1 cellular context compared by ENCODE assay signal in genomic region chr5:14728109-14728938, GRCh38.
A peak's percentile ranks its signal among the peaks of the same experiment; 100 is the strongest.
TF ChIP-seq lines count a peak whose summit lies in the region.

No MANE protein-coding gene starts in this region.

TF ChIP-seq in HepG2, 621 proteins besides CTCF, POLR2A, EP300 and RAD21 (continued from another document and continues in another):
- no peak for TF ChIP-seq BATF2 (CRISPR knock-in tag; IDR thresholded peaks at IDR 0.05)
- TF ChIP-seq ZNF878 (CRISPR knock-in tag; IDR thresholded peaks at IDR 0.05) = 0 out of 2 replicates have a peak, but pooled peaks have one; percentile 53
- no peak for TF ChIP-seq ZNF468 (CRISPR knock-in tag; IDR thresholded peaks at IDR 0.05)
- no peak for TF ChIP-seq GPN1 (CRISPR knock-in tag; IDR thresholded peaks at IDR 0.05; ENCODE audit: borderline replicate concordance)
- 0 out of 2 replicates have a peak, but pooled peaks have one; percentile 33 for TF ChIP-seq ZNF138 (CRISPR knock-in tag; IDR thresholded peaks at IDR 0.05; ENCODE audit: low read depth)
- TF ChIP-seq ZNF101 (CRISPR knock-in tag; IDR thresholded peaks at IDR 0.05; ENCODE audit: borderline replicate concordance, low read depth) = peak; percentile 68; the same call in 1 of the 2 replicates
- no peak for TF ChIP-seq GLI4 (CRISPR knock-in tag; IDR thresholded peaks at IDR 0.05; ENCODE audit: borderline replicate concordance)
- TF ChIP-seq, protein P1, sequence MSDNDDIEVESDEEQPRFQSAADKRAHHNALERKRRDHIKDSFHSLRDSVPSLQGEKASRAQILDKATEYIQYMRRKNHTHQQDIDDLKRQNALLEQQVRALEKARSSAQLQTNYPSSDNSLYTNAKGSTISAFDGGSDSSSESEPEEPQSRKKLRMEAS (IDR thresholded peaks at IDR 0.05) = peak; percentile 88
- peak; percentile 79 for TF ChIP-seq HDAC1 (CRISPR knock-in tag; IDR thresholded peaks at IDR 0.05)
- TF ChIP-seq ZNF644 (CRISPR knock-in tag; IDR thresholded peaks at IDR 0.05; ENCODE audit: low read depth) = peak; percentile 95
- TF ChIP-seq MTA1 (CRISPR knock-in tag; IDR thresholded peaks at IDR 0.05; ENCODE audit: borderline replicate concordance) = peak; percentile 89
- no peak for TF ChIP-seq ZNF577 (CRISPR knock-in tag; IDR thresholded peaks at IDR 0.05; ENCODE audit: borderline replicate concordance, low read depth)
- TF ChIP-seq GATAD1 (CRISPR knock-in tag; IDR thresholded peaks at IDR 0.05) = peak; percentile 58; the same call in 1 of the 2 replicates
- TF ChIP-seq SP5 (CRISPR knock-in tag; IDR thresholded peaks at IDR 0.05; ENCODE audit: borderline replicate concordance, low read depth) = peak; percentile 93
- TF ChIP-seq, protein P2, sequence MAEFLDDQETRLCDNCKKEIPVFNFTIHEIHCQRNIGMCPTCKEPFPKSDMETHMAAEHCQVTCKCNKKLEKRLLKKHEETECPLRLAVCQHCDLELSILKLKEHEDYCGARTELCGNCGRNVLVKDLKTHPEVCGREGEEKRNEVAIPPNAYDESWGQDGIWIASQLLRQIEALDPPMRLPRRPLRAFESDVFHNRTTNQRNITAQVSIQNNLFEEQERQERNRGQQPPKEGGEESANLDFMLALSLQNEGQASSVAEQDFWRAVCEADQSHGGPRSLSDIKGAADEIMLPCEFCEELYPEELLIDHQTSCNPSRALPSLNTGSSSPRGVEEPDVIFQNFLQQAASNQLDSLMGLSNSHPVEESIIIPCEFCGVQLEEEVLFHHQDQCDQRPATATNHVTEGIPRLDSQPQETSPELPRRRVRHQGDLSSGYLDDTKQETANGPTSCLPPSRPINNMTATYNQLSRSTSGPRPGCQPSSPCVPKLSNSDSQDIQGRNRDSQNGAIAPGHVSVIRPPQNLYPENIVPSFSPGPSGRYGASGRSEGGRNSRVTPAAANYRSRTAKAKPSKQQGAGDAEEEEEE (CRISPR knock-in tag; IDR thresholded peaks at IDR 0.05; ENCODE audit: borderline replicate concordance) = no peak; the same call in 1 of the 2 replicates
- TF ChIP-seq ZNF557 (CRISPR knock-in tag; IDR thresholded peaks at IDR 0.05) = 0 out of 2 replicates have a peak, but pooled peaks have one; percentile 22
- TF ChIP-seq ZNF234 (CRISPR knock-in tag; conservative IDR thresholded peaks at IDR 0.05) = no peak; the same call in 1 of the 2 replicates
- peak; percentile 72 for TF ChIP-seq ZMYM3 (CRISPR knock-in tag; IDR thresholded peaks at IDR 0.05)
- TF ChIP-seq NCOR1 (IDR thresholded peaks at IDR 0.05; ENCODE audit: borderline replicate concordance, low read length) = peak; percentile 99
- TF ChIP-seq, protein P3, sequence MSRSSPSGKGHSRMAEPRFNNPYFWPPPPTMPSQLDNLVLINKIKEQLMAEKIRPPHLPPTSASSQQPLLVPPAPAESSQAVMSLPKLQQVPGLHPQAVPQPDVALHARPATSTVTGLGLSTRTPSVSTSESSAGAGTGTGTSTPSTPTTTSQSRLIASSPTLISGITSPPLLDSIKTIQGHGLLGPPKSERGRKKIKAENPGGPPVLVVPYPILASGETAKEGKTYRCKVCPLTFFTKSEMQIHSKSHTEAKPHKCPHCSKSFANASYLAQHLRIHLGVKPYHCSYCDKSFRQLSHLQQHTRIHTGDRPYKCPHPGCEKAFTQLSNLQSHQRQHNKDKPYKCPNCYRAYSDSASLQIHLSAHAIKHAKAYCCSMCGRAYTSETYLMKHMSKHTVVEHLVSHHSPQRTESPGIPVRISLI (CRISPR knock-in tag; IDR thresholded peaks at IDR 0.05; ENCODE audit: borderline replicate concordance) = peak; percentile 33; the same call in 1 of the 2 replicates
- TF ChIP-seq, protein P4, sequence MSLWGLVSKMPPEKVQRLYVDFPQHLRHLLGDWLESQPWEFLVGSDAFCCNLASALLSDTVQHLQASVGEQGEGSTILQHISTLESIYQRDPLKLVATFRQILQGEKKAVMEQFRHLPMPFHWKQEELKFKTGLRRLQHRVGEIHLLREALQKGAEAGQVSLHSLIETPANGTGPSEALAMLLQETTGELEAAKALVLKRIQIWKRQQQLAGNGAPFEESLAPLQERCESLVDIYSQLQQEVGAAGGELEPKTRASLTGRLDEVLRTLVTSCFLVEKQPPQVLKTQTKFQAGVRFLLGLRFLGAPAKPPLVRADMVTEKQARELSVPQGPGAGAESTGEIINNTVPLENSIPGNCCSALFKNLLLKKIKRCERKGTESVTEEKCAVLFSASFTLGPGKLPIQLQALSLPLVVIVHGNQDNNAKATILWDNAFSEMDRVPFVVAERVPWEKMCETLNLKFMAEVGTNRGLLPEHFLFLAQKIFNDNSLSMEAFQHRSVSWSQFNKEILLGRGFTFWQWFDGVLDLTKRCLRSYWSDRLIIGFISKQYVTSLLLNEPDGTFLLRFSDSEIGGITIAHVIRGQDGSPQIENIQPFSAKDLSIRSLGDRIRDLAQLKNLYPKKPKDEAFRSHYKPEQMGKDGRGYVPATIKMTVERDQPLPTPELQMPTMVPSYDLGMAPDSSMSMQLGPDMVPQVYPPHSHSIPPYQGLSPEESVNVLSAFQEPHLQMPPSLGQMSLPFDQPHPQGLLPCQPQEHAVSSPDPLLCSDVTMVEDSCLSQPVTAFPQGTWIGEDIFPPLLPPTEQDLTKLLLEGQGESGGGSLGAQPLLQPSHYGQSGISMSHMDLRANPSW (CRISPR knock-in tag; IDR thresholded peaks at IDR 0.05; ENCODE audit: borderline replicate concordance) = no peak
- TF ChIP-seq ARID3A (IDR thresholded peaks at IDR 0.05; ENCODE audit: low read depth, low read length) = peak; percentile 9; the same call in 1 of the 2 replicates
- TF ChIP-seq, protein P5, sequence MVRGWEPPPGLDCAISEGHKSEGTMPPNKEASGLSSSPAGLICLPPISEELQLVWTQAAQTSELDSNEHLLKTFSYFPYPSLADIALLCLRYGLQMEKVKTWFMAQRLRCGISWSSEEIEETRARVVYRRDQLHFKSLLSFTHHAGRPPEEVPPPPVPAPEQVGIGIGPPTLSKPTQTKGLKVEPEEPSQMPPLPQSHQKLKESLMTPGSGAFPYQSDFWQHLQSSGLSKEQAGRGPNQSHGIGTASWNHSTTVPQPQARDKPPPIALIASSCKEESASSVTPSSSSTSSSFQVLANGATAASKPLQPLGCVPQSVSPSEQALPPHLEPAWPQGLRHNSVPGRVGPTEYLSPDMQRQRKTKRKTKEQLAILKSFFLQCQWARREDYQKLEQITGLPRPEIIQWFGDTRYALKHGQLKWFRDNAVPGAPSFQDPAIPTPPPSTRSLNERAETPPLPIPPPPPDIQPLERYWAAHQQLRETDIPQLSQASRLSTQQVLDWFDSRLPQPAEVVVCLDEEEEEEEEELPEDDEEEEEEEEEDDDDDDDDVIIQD (CRISPR knock-in tag; IDR thresholded peaks at IDR 0.05; ENCODE audit: low read depth) = peak; percentile 79
- TF ChIP-seq ZC3H4 (CRISPR knock-in tag; IDR thresholded peaks at IDR 0.05; ENCODE audit: borderline replicate concordance) = no peak
- 0 out of 2 replicates have a peak, but pooled peaks have one; percentile 48 for TF ChIP-seq ZFP1 (CRISPR knock-in tag; IDR thresholded peaks at IDR 0.05)
- TF ChIP-seq, protein P6, sequence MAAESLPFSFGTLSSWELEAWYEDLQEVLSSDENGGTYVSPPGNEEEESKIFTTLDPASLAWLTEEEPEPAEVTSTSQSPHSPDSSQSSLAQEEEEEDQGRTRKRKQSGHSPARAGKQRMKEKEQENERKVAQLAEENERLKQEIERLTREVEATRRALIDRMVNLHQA (CRISPR knock-in tag; IDR thresholded peaks at IDR 0.05) = no peak
- TF ChIP-seq ZNF296 (CRISPR knock-in tag; conservative IDR thresholded peaks at IDR 0.05) = 0 out of 2 replicates have a peak, but pooled peaks have one; percentile 39
- TF ChIP-seq FOXP1 (IDR thresholded peaks at IDR 0.05) = no peak
- TF ChIP-seq FOXP1 (CRISPR knock-in tag; IDR thresholded peaks at IDR 0.05) = peak; percentile 67
- TF ChIP-seq, protein P7, sequence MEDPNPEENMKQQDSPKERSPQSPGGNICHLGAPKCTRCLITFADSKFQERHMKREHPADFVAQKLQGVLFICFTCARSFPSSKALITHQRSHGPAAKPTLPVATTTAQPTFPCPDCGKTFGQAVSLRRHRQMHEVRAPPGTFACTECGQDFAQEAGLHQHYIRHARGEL (CRISPR knock-in tag; IDR thresholded peaks at IDR 0.05) = no peak
- TF ChIP-seq NFATC3 (CRISPR knock-in tag; IDR thresholded peaks at IDR 0.05) = no peak
- TF ChIP-seq ZNF710 (CRISPR knock-in tag; IDR thresholded peaks at IDR 0.05; ENCODE audit: borderline replicate concordance) = peak; percentile 85; the same call in 1 of the 2 replicates
- no peak; the same call in none of the 2 replicates for TF ChIP-seq SIX4 (CRISPR knock-in tag; IDR thresholded peaks at IDR 0.05)
- TF ChIP-seq, protein P8, sequence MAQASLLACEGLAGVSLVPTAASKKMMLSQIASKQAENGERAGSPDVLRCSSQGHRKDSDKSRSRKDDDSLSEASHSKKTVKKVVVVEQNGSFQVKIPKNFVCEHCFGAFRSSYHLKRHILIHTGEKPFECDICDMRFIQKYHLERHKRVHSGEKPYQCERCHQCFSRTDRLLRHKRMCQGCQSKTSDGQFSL (CRISPR knock-in tag; IDR thresholded peaks at IDR 0.05) = 0 out of 2 replicates have a peak, but pooled peaks have one; percentile 37
- TF ChIP-seq SAP130 (CRISPR knock-in tag; IDR thresholded peaks at IDR 0.05; ENCODE audit: low read depth) = peak; percentile 85
- TF ChIP-seq, protein P9, sequence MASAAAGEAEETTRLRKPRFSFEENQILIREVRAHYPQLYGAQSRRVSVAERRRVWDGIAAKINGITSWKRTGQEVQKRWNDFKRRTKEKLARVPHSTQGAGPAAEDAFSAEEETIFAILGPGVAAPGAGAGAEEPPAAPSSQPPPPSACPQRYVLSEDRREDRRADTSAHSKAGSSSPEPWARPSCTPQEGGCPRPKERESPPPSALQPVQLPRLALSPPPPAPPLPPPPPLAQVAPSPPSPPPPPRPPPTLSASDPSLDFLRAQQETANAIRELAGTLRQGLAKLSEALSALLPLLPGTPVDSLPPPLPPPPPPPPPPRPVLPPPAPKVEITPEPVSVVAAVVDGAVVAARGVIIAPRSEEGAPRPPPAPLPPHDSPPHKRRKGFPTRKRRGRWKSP (CRISPR knock-in tag; IDR thresholded peaks at IDR 0.05) = no peak
- TF ChIP-seq BRCA1 (CRISPR knock-in tag; IDR thresholded peaks at IDR 0.05) = no peak
- TF ChIP-seq ZNF143 (CRISPR knock-in tag; IDR thresholded peaks at IDR 0.05) = peak; percentile 24; the same call in 1 of the 2 replicates
- TF ChIP-seq, protein P10, sequence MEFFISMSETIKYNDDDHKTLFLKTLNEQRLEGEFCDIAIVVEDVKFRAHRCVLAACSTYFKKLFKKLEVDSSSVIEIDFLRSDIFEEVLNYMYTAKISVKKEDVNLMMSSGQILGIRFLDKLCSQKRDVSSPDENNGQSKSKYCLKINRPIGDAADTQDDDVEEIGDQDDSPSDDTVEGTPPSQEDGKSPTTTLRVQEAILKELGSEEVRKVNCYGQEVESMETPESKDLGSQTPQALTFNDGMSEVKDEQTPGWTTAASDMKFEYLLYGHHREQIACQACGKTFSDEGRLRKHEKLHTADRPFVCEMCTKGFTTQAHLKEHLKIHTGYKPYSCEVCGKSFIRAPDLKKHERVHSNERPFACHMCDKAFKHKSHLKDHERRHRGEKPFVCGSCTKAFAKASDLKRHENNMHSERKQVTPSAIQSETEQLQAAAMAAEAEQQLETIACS (CRISPR knock-in tag; IDR thresholded peaks at IDR 0.05) = no peak
- TF ChIP-seq KLF12 (CRISPR knock-in tag; IDR thresholded peaks at IDR 0.05; ENCODE audit: borderline replicate concordance) = 0 out of 2 replicates have a peak, but pooled peaks have one; percentile 37
- no peak for TF ChIP-seq ZNF83 (CRISPR knock-in tag; IDR thresholded peaks at IDR 0.05; ENCODE audit: borderline replicate concordance)
- TF ChIP-seq, protein P11, sequence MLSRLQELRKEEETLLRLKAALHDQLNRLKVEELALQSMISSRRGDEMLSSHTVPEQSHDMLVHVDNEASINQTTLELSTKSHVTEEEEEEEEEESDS (CRISPR knock-in tag; IDR thresholded peaks at IDR 0.05; ENCODE audit: borderline replicate concordance) = 0 out of 2 replicates have a peak, but pooled peaks have one; percentile 62
